In genomic region chr19:49746206-49746958, GRCh38 we compare ENCODE assay signal across 9 cellular contexts. TPM values are rescaled to one million over a fixed set of nuclear protein-coding genes. Genes with fewer than 3 reads are reported as not detected.
DNase-seq lines count a peak whose midpoint lies in the region; ATAC-seq and TF ChIP-seq lines count a peak whose summit lies in the region.
"Had no signal": no experiment of that assay in that cellular context is flagged by ENCODE, and none has a peak within 500 bp of the region (broad histone marks: within the 10 kb centered on the region; RNA-seq: fewer than 3 reads in every experiment).

No MANE protein-coding gene starts in this region.

- H3K36me3 Mint-ChIP-seq in dendritic cell treated with granulocyte-macrophage colony-stimulating factor and Interleukin-4, amounts not matched to agents 40 ng/mL and 50 ng/mL, for 4 days (ENCODE audit: low read depth) = no peaks in the 10 kb centered on the region
- H3K36me3 Mint-ChIP-seq in natural killer cell treated with Interleukin-12 subunit alpha and Interleukin-12 subunit beta and Interleukin-15 and Interleukin-18, amount 100 ng/mL, for 72 hours = no peaks in the 10 kb centered on the region

- no peak overlapping the region for H3K4me3 ChIP-seq in WERI-Rb-1 (ENCODE audit: low read depth, low read length)

- H3K9me3 Mint-ChIP-seq in dendritic cell treated with granulocyte-macrophage colony-stimulating factor and Interleukin-4, amounts not matched to agents 40 ng/mL and 50 ng/mL, for 4 days = no peaks in the 10 kb centered on the region
- H3K9me3 Mint-ChIP-seq in natural killer cell treated with Interleukin-12 subunit alpha and Interleukin-12 subunit beta and Interleukin-15 and Interleukin-18, amount 100 ng/mL, for 72 hours = no peaks in the 10 kb centered on the region

- H3K27ac Mint-ChIP-seq in dendritic cell treated with granulocyte-macrophage colony-stimulating factor and Interleukin-4, amounts not matched to agents 40 ng/mL and 50 ng/mL, for 4 days = peak overlapping the region; percentile 33
- no peak overlapping the region for H3K27ac Mint-ChIP-seq in natural killer cell treated with Interleukin-12 subunit alpha and Interleukin-12 subunit beta and Interleukin-15 and Interleukin-18, amount 100 ng/mL, for 72 hours

- no peaks in the 10 kb centered on the region for H3K36me3 ChIP-seq in WERI-Rb-1

- intact Hi-C loops in dendritic cell treated with granulocyte-macrophage colony-stimulating factor and Interleukin-4, amounts not matched to agents 40 ng/mL and 50 ng/mL, for 4 days (cut with micrococcal nuclease) = no loop called here

- peaks cover 26% of the 10 kb centered on the region for H3K4me1 Mint-ChIP-seq in dendritic cell treated with granulocyte-macrophage colony-stimulating factor and Interleukin-4, amounts not matched to agents 40 ng/mL and 50 ng/mL, for 4 days (ENCODE audit: low read depth)
- peaks cover 5 to 8% of the 10 kb centered on the region in 2 donors for H3K4me1 Mint-ChIP-seq in natural killer cell treated with Interleukin-12 subunit alpha and Interleukin-12 subunit beta and Interleukin-15 and Interleukin-18, amount 100 ng/mL, for 72 hours (ENCODE audit: low read depth in 2 of 2)

- no peaks in the 10 kb centered on the region for H3K27me3 ChIP-seq in WERI-Rb-1 (ENCODE audit: insufficient read depth, low read depth, severe bottlenecking)

- H3K9me3 ChIP-seq in WERI-Rb-1 (ENCODE audit: severe bottlenecking) = peaks cover 9% of the 10 kb centered on the region

- DNase-seq in GM20000 (ENCODE audit: low spot score) = peak; percentile 63
- peak; percentile 28 for DNase-seq in WERI-Rb-1
- DNase-seq in natural killer cell treated with Interleukin-12 subunit alpha and Interleukin-12 subunit beta and Interleukin-15 and Interleukin-18, amount 100 ng/mL, for 72 hours (ENCODE audit: low spot score) = peak; percentile 77
- DNase-seq in NCI-H2081 (lab: John Stamatoyannopoulos, UW) = no peak
- no peak for DNase-seq in GOT3 (lab: John Stamatoyannopoulos, UW)

- no peak for TF ChIP-seq CTCF in GM20000 (IDR thresholded peaks at IDR 0.05; ENCODE audit: extremely low read depth, missing control alignments)
- no peak for TF ChIP-seq CTCF in WERI-Rb-1 (IDR thresholded peaks at IDR 0.05; ENCODE audit: low read depth, low read length)

- ATAC-seq in natural killer cell treated with Interleukin-12 subunit alpha and Interleukin-12 subunit beta and Interleukin-15 and Interleukin-18, amount 100 ng/mL, for 72 hours = peak; percentile 57 to 90
- ATAC-seq in GM21717 (IDR thresholded peaks at IDR 0.05; ENCODE audit: unreplicated experiment) (no peak), GM21528 (IDR thresholded peaks at IDR 0.05; ENCODE audit: low FRiP score, unreplicated experiment) (no peak)

- H3K27me3 Mint-ChIP-seq in dendritic cell treated with granulocyte-macrophage colony-stimulating factor and Interleukin-4, amounts not matched to agents 40 ng/mL and 50 ng/mL, for 4 days = peaks cover 11% of the 10 kb centered on the region
- H3K27me3 Mint-ChIP-seq in natural killer cell treated with Interleukin-12 subunit alpha and Interleukin-12 subunit beta and Interleukin-15 and Interleukin-18, amount 100 ng/mL, for 72 hours = no peaks in the 10 kb centered on the region

- H3K4me3 Mint-ChIP-seq in dendritic cell treated with granulocyte-macrophage colony-stimulating factor and Interleukin-4, amounts not matched to agents 40 ng/mL and 50 ng/mL, for 4 days = peak overlapping the region; percentile 37
- H3K4me3 Mint-ChIP-seq in natural killer cell treated with Interleukin-12 subunit alpha and Interleukin-12 subunit beta and Interleukin-15 and Interleukin-18, amount 100 ng/mL, for 72 hours = no peak overlapping the region

- H3K27ac ChIP-seq in WERI-Rb-1 = no peak overlapping the region
- H3K27ac ChIP-seq: HL-60 had no signal

RNA-seq across cellular contexts. Expression of gene TSKS, which starts 16.7 kb away (rescaled TPM):
- total RNA-seq in natural killer cell treated with Interleukin-12 subunit alpha and Interleukin-12 subunit beta and Interleukin-15 and Interleukin-18, amount 100 ng/mL, for 72 hours = under 1 TPM; 0.38 to 0.53 TPM

RNA-seq across cellular contexts. Expression of gene AP2A1, which starts 20.4 kb away (rescaled TPM):
- total RNA-seq in natural killer cell treated with Interleukin-12 subunit alpha and Interleukin-12 subunit beta and Interleukin-15 and Interleukin-18, amount 100 ng/mL, for 72 hours = 100 to 1,000 TPM; 131 to 142 TPM

RNA-seq across cellular contexts. Expression of gene CPT1C, which starts 55.5 kb away (rescaled TPM):
- total RNA-seq in natural killer cell treated with Interleukin-12 subunit alpha and Interleukin-12 subunit beta and Interleukin-15 and Interleukin-18, amount 100 ng/mL, for 72 hours = 1 to 10 TPM in 1 of 2 donors, under 1 TPM in 1; 0.52 to 2.7 TPM

RNA-seq across cellular contexts. Expression of gene ADM5, which starts 57.0 kb away (rescaled TPM):
- 10 to 100 TPM in 1 of 2 donors, 1 to 10 TPM in 1; 5.7 to 18.5 TPM for total RNA-seq in natural killer cell treated with Interleukin-12 subunit alpha and Interleukin-12 subunit beta and Interleukin-15 and Interleukin-18, amount 100 ng/mL, for 72 hours

Comparison
In these comparisons a context has a peak if more than half of its experiments do, and no peak if none do; other contexts are left out.
1. DNase-seq: peak in GM20000 (single experiment), WERI-Rb-1 (single experiment) and natural killer cell treated with Interleukin-12 subunit alpha and Interleukin-12 subunit beta and Interleukin-15 and Interleukin-18, amount 100 ng/mL, for 72 hours (single experiment); none in NCI-H2081 (0 of 2) and GOT3 (single experiment).
2. ATAC-seq: peak in natural killer cell treated with Interleukin-12 subunit alpha and Interleukin-12 subunit beta and Interleukin-15 and Interleukin-18, amount 100 ng/mL, for 72 hours (2 of 2); none in GM21717 (single experiment) and GM21528 (single experiment).